ENCODE assay signal across 1 cellular context in genomic region chr16:28900601-28901000, GRCh38.
TF ChIP-seq lines count a peak whose summit lies in the region.

No MANE protein-coding gene starts in this region.

TF ChIP-seq in IMR-90, 13 proteins besides CTCF, POLR2A, EP300 and RAD21:
- TF ChIP-seq CHD1 (IDR thresholded peaks at IDR 0.05; ENCODE audit: low read depth, low read length) (no peak), FOS (IDR thresholded peaks at IDR 0.05; ENCODE audit: low read depth, low read length) (no peak), RFX5 (IDR thresholded peaks at IDR 0.05; ENCODE audit: low read depth, low read length) (no peak), USF2 (IDR thresholded peaks at IDR 0.05; ENCODE audit: low read depth, low read length) (no peak), NFE2L2 (IDR thresholded peaks at IDR 0.05; ENCODE audit: low read depth, low read length) (no peak), BHLHE40 (IDR thresholded peaks at IDR 0.05; ENCODE audit: low read depth, low read length) (no peak), MAFK (IDR thresholded peaks at IDR 0.05; ENCODE audit: low read depth, low read length) (no peak), ELK1 (IDR thresholded peaks at IDR 0.05; ENCODE audit: borderline replicate concordance, low read depth, low read length) (no peak), MAZ (IDR thresholded peaks at IDR 0.05; ENCODE audit: borderline replicate concordance, low read depth, low read length) (no peak), RCOR1 (IDR thresholded peaks at IDR 0.05; ENCODE audit: insufficient replicate concordance, low read length) (no peak), MXI1 (IDR thresholded peaks at IDR 0.05; ENCODE audit: borderline replicate concordance, low read depth, low read length) (no peak), SMC3 (IDR thresholded peaks at IDR 0.05; ENCODE audit: low read depth, low read length) (no peak)
